ENCODE assay signal across 6 cellular contexts in genomic region chrX:146809471-146809870, GRCh38. TPM values are rescaled to one million over a fixed set of nuclear protein-coding genes. Genes with fewer than 3 reads are reported as not detected.
"Had no signal": no experiment of that assay in that cellular context is flagged by ENCODE, and none has a peak within 500 bp of the region (broad histone marks: within the 10 kb centered on the region; RNA-seq: fewer than 3 reads in every experiment).

TSS of gene CXorf51B (plus strand) at chrX:146809771. CDS start at chrX:146809792, 21 bp downstream.

RNA-seq across cellular contexts. Expression of gene CXorf51B, which starts in this region (rescaled TPM):
- total RNA-seq: GM23248, GM23338, H4, H7, H9, HFFc6 had no signal
- polyA plus RNA-seq: GM23248, GM23338 had no signal
